ENCODE assay signal across 8 cellular contexts in genomic region chr2:231785413-231785812, GRCh38. TPM values are rescaled to one million over a fixed set of nuclear protein-coding genes. Genes with fewer than 3 reads are reported as not detected.
DNase-seq lines count a peak whose midpoint lies in the region; ATAC-seq, FAIRE-seq and TF ChIP-seq lines count a peak whose summit lies in the region.
"Had no signal": no experiment of that assay in that cellular context is flagged by ENCODE, and none has a peak within 500 bp of the region (broad histone marks: within the 10 kb centered on the region; RNA-seq: fewer than 3 reads in every experiment).

No MANE protein-coding gene starts in this region.

- intact Hi-C loops in psoas muscle (cut with DNase I): no loop called here

- in situ Hi-C loops in GM23248 (cut with MboI): no loop called here

- no peaks in the 10 kb centered on the region for H4K20me1 ChIP-seq in GM23248 (ENCODE audit: insufficient read depth)
- H4K20me1 ChIP-seq in OCI-LY1 (ENCODE audit: insufficient read depth, low read length): no peaks in the 10 kb centered on the region; the same call in 1 of the 2 replicates
- peaks cover 0 to under 1% of the 10 kb centered on the region in 2 experiments for H4K20me1 ChIP-seq in H1 (replicated peaks in 1 of 2; ENCODE audit: control insufficient read depth in 1 of 2, insufficient read depth in 2 of 2, low read length in 2 of 2)

- TF ChIP-seq RAD21 in H1 (IDR thresholded peaks at IDR 0.05 in 1 of 2, conservative IDR thresholded peaks at IDR 0.05 in 1 of 2; ENCODE audit: low read depth in 2 of 2, low read length in 2 of 2): no peak

- CTCF ChIA-PET in H1 (lab: Charles Lee; ENCODE audit: partially characterized antibody): interaction anchor here (0.8 to 3.9 kb wide), 17 partner anchors 10 to 175 kb away, joined by 3 to 35 read pairs (median 5); no protein-coding TSS in a partner anchor

- TF ChIP-seq CTCF in OCI-LY1 (IDR thresholded peaks at IDR 0.05; ENCODE audit: low read length) (no peak), H1 (IDR thresholded peaks at IDR 0.05; ENCODE audit: control extremely low read depth in 1 of 3, insufficient read depth in 1 of 3, low read depth in 1 of 3, low read length in 3 of 3) (no peak), psoas muscle (IDR thresholded peaks at IDR 0.05) (no peak)

- H3K79me2 ChIP-seq in GM23248 (ENCODE audit: insufficient read depth) (peaks cover 81% of the 10 kb centered on the region), OCI-LY1 (ENCODE audit: insufficient read depth, low read length) (peaks cover 35% of the 10 kb centered on the region), H1 (ENCODE audit: control insufficient read depth in 1 of 2, insufficient read depth in 2 of 2, low read length in 2 of 2) (peaks cover 0 to 61% of the 10 kb centered on the region in 2 experiments; a peak in 3 of 4 replicates)

- H3K23ac ChIP-seq in H1 (ENCODE audit: insufficient read length): no peak overlapping the region

- no peak for FAIRE-seq in H1 (lab: Jason Lieb, UNC)

- H3K4me2 ChIP-seq in GM23248 (ENCODE audit: unreplicated experiment) (peak overlapping the region; percentile 87), OCI-LY1 (ENCODE audit: low read length) (peak overlapping the region; percentile 80), H1 (ENCODE audit: insufficient read depth in 1 of 2, low read depth in 2 of 2, low read length in 2 of 2) (peak overlapping the region; percentile 71 to 92)

- H3K36me3 ChIP-seq in GM23248 (ENCODE audit: low read depth): no peaks in the 10 kb centered on the region; the same call in 1 of the 2 replicates
- H3K36me3 ChIP-seq in OCI-LY1 (ENCODE audit: insufficient read depth, low read length): peaks cover 20% of the 10 kb centered on the region; the same call in 1 of the 2 replicates
- peaks cover 0 to 10% (median 8%) of the 10 kb centered on the region in 4 experiments; a peak in 5 of 8 replicates for H3K36me3 ChIP-seq in H1 (ENCODE audit: control insufficient read depth in 2 of 4, insufficient read depth in 4 of 4, low read length in 3 of 4)
- H3K36me3 ChIP-seq in psoas muscle (ENCODE audit: insufficient read depth in 1 of 2, low read depth in 1 of 2): peaks cover 0 to 24% of the 10 kb centered on the region in 2 donors

- peaks cover under 1% of the 10 kb centered on the region; the same call in 1 of the 2 replicates for H3K79me1 ChIP-seq in H1 (ENCODE audit: low read depth, low read length)

- H3K56ac ChIP-seq in H1 (replicated peaks; ENCODE audit: insufficient read length, low read depth, low read length): no peak overlapping the region

- H2BK15ac ChIP-seq in H1 (ENCODE audit: low read length): no peak overlapping the region

- H3K27ac ChIP-seq in GM23248: no peak overlapping the region
- H3K27ac ChIP-seq in OCI-LY1 (ENCODE audit: low read depth, low read length, poor library complexity, severe bottlenecking): peak overlapping the region; percentile 45
- H3K27ac ChIP-seq in H1 (ENCODE audit: low read depth, low read length): peak overlapping the region; percentile 92
- H3K27ac ChIP-seq in psoas muscle: peak overlapping the region; percentile 82

- 0 out of 2 replicates have a peak overlapping the region, but pooled peaks have one; percentile 2 for H2BK5ac ChIP-seq in H1 (ENCODE audit: low read depth, low read length)

- H2BK12ac ChIP-seq in H1 (ENCODE audit: low read depth, low read length): no peak overlapping the region

- H2BK20ac ChIP-seq in H1 (ENCODE audit: low read length): no peak overlapping the region

- DNase-seq in GM23248: no peak
- no peak for DNase-seq in H1 (ENCODE audit: low read depth in 1 of 2, low spot score in 2 of 2)
- no peak for DNase-seq in psoas muscle
- DNase-seq in stimulated activated naive CD4-positive, alpha-beta T cell treated with Interleukin-2 at 50 U/mL for 16 hours (lab: John Stamatoyannopoulos, UW): no peak
- no peak for DNase-seq in SW 1271 (lab: John Stamatoyannopoulos, UW)

- H2AK5ac ChIP-seq in H1 (ENCODE audit: low read depth, low read length): no peak overlapping the region

- peak overlapping the region; percentile 4 for H3K4ac ChIP-seq in H1 (replicated peaks; ENCODE audit: insufficient read length, low read depth, low read length)

- no peaks in the 10 kb centered on the region for H3K27me3 ChIP-seq in GM23248 (replicated peaks; ENCODE audit: insufficient read depth)
- no peaks in the 10 kb centered on the region for H3K27me3 ChIP-seq in OCI-LY1 (ENCODE audit: insufficient read depth, low read length)
- no peaks in the 10 kb centered on the region for H3K27me3 ChIP-seq in H1 (replicated peaks in 1 of 4; ENCODE audit: control insufficient read depth in 3 of 4, extremely low read depth in 1 of 4, insufficient read depth in 3 of 4, low read length in 3 of 4)
- H3K27me3 ChIP-seq in psoas muscle (ENCODE audit: insufficient read depth in 3 of 3, low read length in 2 of 3): no peaks in the 10 kb centered on the region

- no peak overlapping the region for H4K91ac ChIP-seq in H1 (replicated peaks; ENCODE audit: insufficient read length, low read length)

- H3K9ac ChIP-seq in GM23248: peak overlapping the region; percentile 79
- peak overlapping the region; percentile 80 for H3K9ac ChIP-seq in OCI-LY1 (ENCODE audit: low read length)
- peak overlapping the region in 3 of 4 experiments; percentile 59 to 90 (median 77); a peak in 4 of 7 replicates for H3K9ac ChIP-seq in H1 (replicated peaks in 1 of 4; ENCODE audit: extremely low read depth in 1 of 4, low read depth in 3 of 4, low read length in 3 of 4)

- H3K9me2 ChIP-seq in GM23248 (ENCODE audit: insufficient read depth) (no peaks in the 10 kb centered on the region), OCI-LY1 (ENCODE audit: low read depth, low read length) (no peaks in the 10 kb centered on the region)

- 79 to 80% methylated on average over 2 of the region's 2 CpGs for WGBS in GM23248 (ENCODE audit: low coverage in 1 of 2, low lambda C conversion rate in 2 of 2, missing lambda C conversion rate in 2 of 2), 2 experiments
- WGBS in H1 (ENCODE audit: extremely low coverage in 1 of 2, insufficient coverage in 1 of 2, insufficient read length in 1 of 2, insufficient replicate concordance in 2 of 2, low coverage in 1 of 2, low lambda C conversion rate in 2 of 2, missing lambda C conversion rate in 1 of 2), 2 experiments: 93% methylated on average over 2 of the region's 2 CpGs; no CpG with 5 or more reads in 1 of the 2 experiments
- 72 to 82% (median 82%) methylated on average over 2 of the region's 2 CpGs for WGBS in psoas muscle, 3 donors

- peak overlapping the region; percentile 82; the same call in 1 of the 2 replicates for H3K4me3 ChIP-seq in GM23248
- H3K4me3 ChIP-seq in OCI-LY1 (ENCODE audit: low read depth, low read length, poor library complexity, severe bottlenecking): peak overlapping the region; percentile 94
- H3K4me3 ChIP-seq in H1 (ENCODE audit: extremely low read depth in 1 of 4, insufficient read depth in 2 of 4, low read depth in 3 of 4, low read length in 4 of 4): peak overlapping the region; percentile 66 to 87 (median 74)
- peak overlapping the region; percentile 96 for H3K4me3 ChIP-seq in psoas muscle

- peaks cover 12% of the 10 kb centered on the region for H3K23me2 ChIP-seq in H1 (ENCODE audit: low read depth, low read length)

- peak overlapping the region; percentile 86 for H4K5ac ChIP-seq in H1 (ENCODE audit: insufficient read length, low read depth, low read length)

- TF ChIP-seq EP300 in H1 (IDR thresholded peaks at IDR 0.05; ENCODE audit: borderline replicate concordance in 1 of 2, low read depth in 2 of 2, low read length in 2 of 2): no peak

- H4K8ac ChIP-seq in H1 (ENCODE audit: extremely low read depth, insufficient read depth, low read length): no peak overlapping the region

- 0 out of 2 replicates have a peak, but pooled peaks cover 7% of the 10 kb centered on the region for H3F3A ChIP-seq in GM23248 (ENCODE audit: insufficient read depth)
- H3F3A ChIP-seq in OCI-LY1 (ENCODE audit: insufficient read depth, low read length): no peaks in the 10 kb centered on the region

- no peak overlapping the region for H3K14ac ChIP-seq in H1 (ENCODE audit: insufficient read length)

- ATAC-seq in psoas muscle: no peak
- ATAC-seq in HG03442 (IDR thresholded peaks at IDR 0.05; ENCODE audit: unreplicated experiment): no peak

- H3K4me1 ChIP-seq in GM23248 (ENCODE audit: insufficient read depth) (peaks cover 17% of the 10 kb centered on the region), OCI-LY1 (ENCODE audit: insufficient read depth, low read length, severe bottlenecking) (peaks cover 48% of the 10 kb centered on the region), H1 (replicated peaks in 1 of 4; ENCODE audit: control insufficient read depth in 3 of 4, insufficient read depth in 4 of 4, low read length in 3 of 4) (peaks cover 0 to 8% (median 2%) of the 10 kb centered on the region in 4 experiments; a peak in 3 of 7 replicates), psoas muscle (peaks cover 40% of the 10 kb centered on the region)

- TF ChIP-seq POLR2A in H1 (IDR thresholded peaks at IDR 0.05; ENCODE audit: control extremely low read depth in 1 of 2, low read depth in 2 of 2, low read length in 2 of 2): no peak

- H2AFZ ChIP-seq in GM23248 (peak overlapping the region; percentile 92), OCI-LY1 (ENCODE audit: low read length) (peak overlapping the region; percentile 1; the same call in 1 of the 2 replicates), H1 (ENCODE audit: low read length) (no peak overlapping the region)

- H2BK120ac ChIP-seq in H1 (replicated peaks; ENCODE audit: low read depth, low read length): peak overlapping the region; percentile 77

- H3K9me3 ChIP-seq in GM23248 (ENCODE audit: low read depth): no peaks in the 10 kb centered on the region
- H3K9me3 ChIP-seq in OCI-LY1 (ENCODE audit: low read length): no peaks in the 10 kb centered on the region
- H3K9me3 ChIP-seq in H1 (ENCODE audit: insufficient read depth in 2 of 2, low read depth in 1 of 2, low read length in 1 of 2): no peaks in the 10 kb centered on the region
- H3K9me3 ChIP-seq in psoas muscle: no peaks in the 10 kb centered on the region
- H3K9me3 ChIP-seq: mucosa of descending colon had no signal

- no peak overlapping the region for H3K18ac ChIP-seq in H1 (ENCODE audit: extremely low read depth, low read length)

- POLR2A ChIA-PET in H1 (lab: Charles Lee; ENCODE audit: partially characterized antibody): interaction anchor here (0.9 to 3.1 kb wide), 8 partner anchors 12 to 321 kb away, joined by 3 to 18 read pairs (median 4); partner anchors contain the start of genes NCL and PTMA

RNA-seq across cellular contexts. Expression of gene COPS7B, which starts 0.8 kb away (rescaled TPM):
- total RNA-seq in GM23248 (2014; rRNA removed; shearing (Covaris generic)): 25.2 and 30.4 TPM in 2 replicates
- 29.7 and 31.4 TPM in 2 replicates for polyA plus RNA-seq in GM23248 (2016; fragmentation: Nextera tagmentation; extraction: Ambion mirVana)
- total RNA-seq in H1 (2021; fragmentation: NEBNext Ultra II Directional; extraction: Animal tissue kit (Norgen Biotek cat#: 25700)): 62.2 and 67.2 TPM in 2 replicates
- 72.1 and 98.6 TPM in 2 replicates for polyA plus RNA-seq in H1 (2011; rRNA removed)
- polyA plus RNA-seq in H1 (2011; cell fraction: cytosol; rRNA removed): 69.3 TPM
- 94.0 TPM for polyA plus RNA-seq in H1 (2011; cell fraction: nucleus; rRNA removed)
- polyA plus RNA-seq in H1 (2012, experiment 1 of 2): 45.0 to 56.8 TPM (median 49.9 TPM) in 4 replicates
- polyA plus RNA-seq in H1 (2012, experiment 2 of 2): 42.9 TPM
- 40.1 TPM for polyA plus RNA-seq in H1 (2013, experiment 1 of 2)
- 39.2 TPM for polyA plus RNA-seq in H1 (2013, experiment 2 of 2)
- 53.5 and 56.6 TPM in 2 replicates for polyA minus RNA-seq in H1 (2011; rRNA and poly(A)+ RNA removed)
- 37.0 TPM for polyA minus RNA-seq in H1 (2011; cell fraction: cytosol; rRNA and poly(A)+ RNA removed)
- 35.1 TPM for polyA minus RNA-seq in H1 (2011; cell fraction: nucleus; rRNA and poly(A)+ RNA removed)
- total RNA-seq in psoas muscle: 10 to 100 TPM; 16.5 to 27.8 (median 17.2) TPM
- polyA plus RNA-seq in psoas muscle: 10 to 100 TPM; 18.1 to 27.0 (median 21.7) TPM

RNA-seq across cellular contexts. Expression of gene PDE6D, which starts 4.3 kb away (rescaled TPM):
- 12.8 and 29.5 TPM in 2 replicates for total RNA-seq in GM23248 (2014; rRNA removed; shearing (Covaris generic))
- polyA plus RNA-seq in GM23248 (2016; fragmentation: Nextera tagmentation; extraction: Ambion mirVana) (34.5 and 36.3 TPM in 2 replicates), H1 (2011; rRNA removed) (44.0 and 63.9 TPM in 2 replicates), psoas muscle (10 to 100 TPM; 14.2 to 22.5 (median 21.1) TPM)
- total RNA-seq in H1 (2021; fragmentation: NEBNext Ultra II Directional; extraction: Animal tissue kit (Norgen Biotek cat#: 25700)): 33.7 and 37.8 TPM in 2 replicates
- polyA plus RNA-seq in H1 (2011; cell fraction: cytosol; rRNA removed): 50.1 TPM
- polyA plus RNA-seq in H1 (2011; cell fraction: nucleus; rRNA removed): 28.7 TPM
- polyA plus RNA-seq in H1 (2012, experiment 1 of 2): 31.6 to 39.6 TPM (median 33.4 TPM) in 4 replicates
- polyA plus RNA-seq in H1 (2012, experiment 2 of 2): 43.2 TPM
- 29.9 TPM for polyA plus RNA-seq in H1 (2013, experiment 1 of 2)
- 29.0 TPM for polyA plus RNA-seq in H1 (2013, experiment 2 of 2)
- 23.6 and 26.5 TPM in 2 replicates for polyA minus RNA-seq in H1 (2011; rRNA and poly(A)+ RNA removed)
- polyA minus RNA-seq in H1 (2011; cell fraction: cytosol; rRNA and poly(A)+ RNA removed): 12.4 TPM
- 13.5 TPM for polyA minus RNA-seq in H1 (2011; cell fraction: nucleus; rRNA and poly(A)+ RNA removed)
- 10 to 100 TPM in 2 of 4 donors, 1 to 10 TPM in 2; 8.7 to 13.8 (median 10.7) TPM for total RNA-seq in psoas muscle
